26 cellular contexts compared by ENCODE assay signal in genomic region chr9:79255681-79256080, GRCh38.
"Had no signal": no experiment of that assay in that cellular context is flagged by ENCODE, and none has a peak within 500 bp of the region (broad histone marks: within the 10 kb centered on the region; RNA-seq: fewer than 3 reads in every experiment).

No MANE protein-coding gene starts in this region.

- H3K4me1 Mint-ChIP-seq: activated naive CD8-positive, alpha-beta T cell treated with anti-CD3 and anti-CD28 coated beads, Interleukin-2, amount 10 ng/mL, durations not matched to agents 7 days and 5 days; central memory CD8-positive, alpha-beta T cell; WTC11 had no signal

- H3K4me3 Mint-ChIP-seq: activated CD8-positive, alpha-beta T cell treated with anti-CD3 and anti-CD28 coated beads, Interleukin-2, amount 10 ng/mL, durations not matched to agents 7 days and 5 days; activated naive CD8-positive, alpha-beta T cell treated with anti-CD3 and anti-CD28 coated beads, Interleukin-2, amount 10 ng/mL, durations not matched to agents 7 days and 5 days; central memory CD8-positive, alpha-beta T cell; T-helper 1 cell treated with Interleukin-12 subunit alpha and Interleukin-12 subunit beta and Interleukin-4 antibody, amounts not matched to agents 30 μg/mL and 1 μg/mL, for 36 hours; WTC11 had no signal

- H3K4me3 ChIP-seq: adrenal gland, body of pancreas, Peyer's patch had no signal

- H3K27ac Mint-ChIP-seq: activated CD8-positive, alpha-beta T cell treated with anti-CD3 and anti-CD28 coated beads, Interleukin-2, amount 10 ng/mL, durations not matched to agents 7 days and 5 days; activated naive CD8-positive, alpha-beta T cell treated with anti-CD3 and anti-CD28 coated beads, Interleukin-2, amount 10 ng/mL, durations not matched to agents 7 days and 5 days; T-helper 1 cell treated with Interleukin-12 subunit alpha and Interleukin-12 subunit beta and Interleukin-4 antibody, amounts not matched to agents 30 μg/mL and 1 μg/mL, for 36 hours; WTC11 had no signal

- H3K4me1 ChIP-seq: adrenal gland, Peyer's patch had no signal

- H3K9me3 ChIP-seq: adrenal gland, body of pancreas, Peyer's patch had no signal

- DNase-seq: activated CD4-positive, alpha-beta T cell treated with anti-CD3 and anti-CD28 coated beads for 48 hours; activated CD4-positive, alpha-beta T cell treated with anti-CD3 and anti-CD28 coated beads, Interleukin-2, amount 50 U/mL, for 4 hours; activated CD4-positive, CD25-positive, alpha-beta regulatory T cell treated with anti-CD3 and anti-CD28 coated beads, Interleukin-2, amount 50 U/mL, for 72 hours; activated CD8-positive, alpha-beta memory T cell treated with anti-CD3 and anti-CD28 coated beads, Interleukin-2, amount 50 U/mL, for 48 hours; activated CD8-positive, alpha-beta T cell treated with anti-CD3 and anti-CD28 coated beads, Interleukin-2, amount 10 ng/mL, durations not matched to agents 7 days and 5 days; activated naive CD4-positive, alpha-beta T cell treated with anti-CD3 and anti-CD28 coated beads, Interleukin-2, amount 50 U/mL, for 16 hours; activated naive CD8-positive, alpha-beta T cell treated with anti-CD3 and anti-CD28 coated beads, Interleukin-2, amount 10 ng/mL, durations not matched to agents 7 days and 5 days; activated T-cell treated with anti-CD3 and anti-CD28 coated beads, Interleukin-2, amount 50 U/mL, for 1 hour; adrenal gland; anterior cingulate cortex; body of pancreas; MM.1S; NCI-H1105 treated with DMSO at 0.1 percent for 48 hours; NCI-H2029 treated with DMSO at 0.1 percent for 48 hours; NCI-H446 treated with DMSO at 0.1 percent for 48 hours; NCI-H524 treated with DMSO at 0.1 percent for 48 hours; NK-92 treated with Interleukin-12 subunit alpha and Interleukin-12 subunit beta, amount 100 ng/mL, for 24 hours; OCI-M1; Peyer's patch; Right ventricle myocardium superior had no signal

- FAIRE-seq: bronchial epithelial cell, colon had no signal

- H3K36me3 Mint-ChIP-seq: activated naive CD8-positive, alpha-beta T cell treated with anti-CD3 and anti-CD28 coated beads, Interleukin-2, amount 10 ng/mL, durations not matched to agents 7 days and 5 days had no signal

- H3K27me3 ChIP-seq: adrenal gland, body of pancreas, Peyer's patch had no signal

- H3K27me3 Mint-ChIP-seq: activated naive CD8-positive, alpha-beta T cell treated with anti-CD3 and anti-CD28 coated beads, Interleukin-2, amount 10 ng/mL, durations not matched to agents 7 days and 5 days had no signal

- H3K36me3 ChIP-seq: adrenal gland, Peyer's patch had no signal

- H3K27ac ChIP-seq: adrenal gland, body of pancreas, Peyer's patch, RWPE1 had no signal

- H3K9me3 Mint-ChIP-seq: activated naive CD8-positive, alpha-beta T cell treated with anti-CD3 and anti-CD28 coated beads, Interleukin-2, amount 10 ng/mL, durations not matched to agents 7 days and 5 days; central memory CD8-positive, alpha-beta T cell; T-helper 1 cell treated with Interleukin-12 subunit alpha and Interleukin-12 subunit beta and Interleukin-4 antibody, amounts not matched to agents 30 μg/mL and 1 μg/mL, for 36 hours had no signal
